In the genomic region with DNA sequence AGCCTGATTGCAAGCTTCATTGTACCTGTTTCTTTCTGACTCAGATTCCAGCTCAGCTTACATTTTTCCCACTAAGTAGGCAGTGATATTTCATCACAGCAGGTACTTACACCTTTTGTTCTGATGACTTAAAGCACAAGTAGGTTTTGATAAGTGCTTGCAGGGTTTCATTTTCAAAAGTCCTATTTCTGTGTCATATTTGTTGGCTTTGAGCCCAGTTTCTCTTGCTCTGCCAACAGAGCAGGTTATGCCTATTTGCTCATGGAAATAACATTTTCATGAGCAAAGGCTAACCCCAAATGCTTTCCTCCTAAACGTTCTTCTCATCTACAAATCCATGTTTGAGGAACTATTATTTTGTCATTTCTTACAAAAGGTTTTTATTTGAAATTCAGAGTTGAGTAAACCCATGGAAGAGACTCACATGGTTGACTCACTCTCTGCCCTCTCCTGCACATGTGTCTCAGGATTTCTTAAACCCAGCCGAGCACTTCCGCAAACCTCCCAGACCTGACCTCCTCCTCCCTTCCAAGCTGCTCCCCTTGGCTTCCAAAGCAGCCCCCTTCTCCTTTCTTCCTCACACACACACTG, we compare ENCODE assay signal across 9 cellular contexts. TPM values are rescaled to one million over a fixed set of nuclear protein-coding genes. Genes with fewer than 3 reads are reported as not detected.
DNase-seq lines count a peak whose midpoint lies in the region; ATAC-seq and TF ChIP-seq lines count a peak whose summit lies in the region.
"Had no signal": no experiment of that assay in that cellular context is flagged by ENCODE, and none has a peak within 500 bp of the region (broad histone marks: within the 10 kb centered on the region; RNA-seq: fewer than 3 reads in every experiment).

No MANE protein-coding gene starts in this region.

- peaks cover 32% of the 10 kb centered on the region for H3K4me1 Mint-ChIP-seq in activated naive CD8-positive, alpha-beta T cell treated with anti-CD3 and anti-CD28 coated beads, Interleukin-2, amount 10 ng/mL, durations not matched to agents 7 days and 5 days
- peaks cover 27% of the 10 kb centered on the region for H3K4me1 Mint-ChIP-seq in progenitor cell of endocrine pancreas (ENCODE audit: low read depth)

- no peaks in the 10 kb centered on the region for H3K27me3 ChIP-seq in brain microvascular endothelial cell (replicated peaks)
- H3K27me3 ChIP-seq: tibial artery had no signal

- POLR2A ChIA-PET in activated naive CD8-positive, alpha-beta T cell treated with anti-CD3 and anti-CD28 coated beads, Interleukin-2, amount 10 ng/mL, durations not matched to agents 7 days and 5 days (lab: Charles Lee) = interaction anchor here (1.0 kb wide), 2 partner anchors 105 to 353 kb away, joined by 3 read pairs; partner anchors contain the start of genes CCDC38 and CDK17

- peak overlapping the region; percentile 94 for H3K27ac Mint-ChIP-seq in activated naive CD8-positive, alpha-beta T cell treated with anti-CD3 and anti-CD28 coated beads, Interleukin-2, amount 10 ng/mL, durations not matched to agents 7 days and 5 days
- H3K27ac Mint-ChIP-seq in progenitor cell of endocrine pancreas = no peak overlapping the region

- ATAC-seq in GM18519 (IDR thresholded peaks at IDR 0.05; ENCODE audit: low FRiP score, unreplicated experiment) (peak; percentile 60), HG03066 (IDR thresholded peaks at IDR 0.05; ENCODE audit: low read depth, unreplicated experiment) (peak; percentile 74)
- peak; percentile 63 for ATAC-seq in activated naive CD8-positive, alpha-beta T cell treated with anti-CD3 and anti-CD28 coated beads, Interleukin-2, amount 10 ng/mL, durations not matched to agents 7 days and 5 days (ENCODE audit: low read depth)

- no peak overlapping the region for H3K27ac ChIP-seq in brain microvascular endothelial cell
- H3K27ac ChIP-seq: tibial artery had no signal

- in situ Hi-C loops in brain microvascular endothelial cell (cut with HindIII; ENCODE audit: low pct_ligation_motif_present, low sequenced_read_pairs) = no loop called here

- DNase-seq in AG09319 (ENCODE audit: extremely low read depth, low read depth) (peak; percentile 19), NCI-H2171 treated with DMSO at 0.1 percent for 48 hours (lab: John Stamatoyannopoulos, UW) (peak; percentile 52), left kidney (ENCODE audit: low read depth, low spot score) (peak; percentile 19), progenitor cell of endocrine pancreas (ENCODE audit: low spot score, unreplicated experiment) (no peak), brain microvascular endothelial cell (no peak)
- no peak for DNase-seq in activated naive CD8-positive, alpha-beta T cell treated with anti-CD3 and anti-CD28 coated beads, Interleukin-2, amount 10 ng/mL, durations not matched to agents 7 days and 5 days

- peaks cover 2% of the 10 kb centered on the region for H3K36me3 Mint-ChIP-seq in activated naive CD8-positive, alpha-beta T cell treated with anti-CD3 and anti-CD28 coated beads, Interleukin-2, amount 10 ng/mL, durations not matched to agents 7 days and 5 days
- H3K36me3 Mint-ChIP-seq in progenitor cell of endocrine pancreas (ENCODE audit: insufficient read depth) = no peaks in the 10 kb centered on the region

- H3K4me3 Mint-ChIP-seq in activated naive CD8-positive, alpha-beta T cell treated with anti-CD3 and anti-CD28 coated beads, Interleukin-2, amount 10 ng/mL, durations not matched to agents 7 days and 5 days = peak overlapping the region; percentile 75
- no peak overlapping the region for H3K4me3 Mint-ChIP-seq in progenitor cell of endocrine pancreas (ENCODE audit: low read depth)

- TF ChIP-seq CTCF in AG09319 (IDR thresholded peaks at IDR 0.05; ENCODE audit: low read depth, low read length) (no peak), progenitor cell of endocrine pancreas (IDR thresholded peaks at IDR 0.05; ENCODE audit: unreplicated experiment) (no peak), brain microvascular endothelial cell (IDR thresholded peaks at IDR 0.05; ENCODE audit: low read depth, low read length, missing control alignments) (no peak)

- no peaks in the 10 kb centered on the region for H3K36me3 ChIP-seq in brain microvascular endothelial cell (replicated peaks)
- H3K36me3 ChIP-seq: tibial artery had no signal

- no peaks in the 10 kb centered on the region for H3K27me3 Mint-ChIP-seq in activated naive CD8-positive, alpha-beta T cell treated with anti-CD3 and anti-CD28 coated beads, Interleukin-2, amount 10 ng/mL, durations not matched to agents 7 days and 5 days
- peaks cover 45% of the 10 kb centered on the region for H3K27me3 Mint-ChIP-seq in progenitor cell of endocrine pancreas

- H3K9me3 Mint-ChIP-seq in activated naive CD8-positive, alpha-beta T cell treated with anti-CD3 and anti-CD28 coated beads, Interleukin-2, amount 10 ng/mL, durations not matched to agents 7 days and 5 days = peaks cover 4% of the 10 kb centered on the region
- H3K9me3 Mint-ChIP-seq in progenitor cell of endocrine pancreas (ENCODE audit: low read depth) = no peaks in the 10 kb centered on the region

- H3K4me3 ChIP-seq in brain microvascular endothelial cell (ENCODE audit: low read depth, low read length) = no peak overlapping the region
- H3K4me3 ChIP-seq: tibial artery had no signal

RNA-seq across cellular contexts. Expression of gene LTA4H, which starts 12.3 kb away (rescaled TPM):
- 10 to 100 TPM; 49.2 to 50.7 TPM for total RNA-seq in activated naive CD8-positive, alpha-beta T cell treated with anti-CD3 and anti-CD28 coated beads, Interleukin-2, amount 10 ng/mL, durations not matched to agents 7 days and 5 days
- 98.9 and 103 TPM in 2 replicates for total RNA-seq in progenitor cell of endocrine pancreas

RNA-seq across cellular contexts. Expression of gene HAL, which starts 51.6 kb away (rescaled TPM):
- under 1 TPM; 0.14 to 0.23 TPM for total RNA-seq in activated naive CD8-positive, alpha-beta T cell treated with anti-CD3 and anti-CD28 coated beads, Interleukin-2, amount 10 ng/mL, durations not matched to agents 7 days and 5 days
- 0.46 and 0.49 TPM in 2 replicates for total RNA-seq in progenitor cell of endocrine pancreas

Comparison
In these comparisons a context has a peak if more than half of its experiments do, and no peak if none do; other contexts are left out.
1. DNase-seq: peak in AG09319 (single experiment), NCI-H2171 treated with DMSO at 0.1 percent for 48 hours (single experiment) and left kidney (single experiment); none in activated naive CD8-positive, alpha-beta T cell treated with anti-CD3 and anti-CD28 coated beads, Interleukin-2, amount 10 ng/mL, durations not matched to agents 7 days and 5 days (single experiment), progenitor cell of endocrine pancreas (single experiment) and brain microvascular endothelial cell (single experiment).
2. Peak in every context shown above with its lines, with median percentiles within 50 percentile points of each other: ATAC-seq.